In the genomic region with DNA sequence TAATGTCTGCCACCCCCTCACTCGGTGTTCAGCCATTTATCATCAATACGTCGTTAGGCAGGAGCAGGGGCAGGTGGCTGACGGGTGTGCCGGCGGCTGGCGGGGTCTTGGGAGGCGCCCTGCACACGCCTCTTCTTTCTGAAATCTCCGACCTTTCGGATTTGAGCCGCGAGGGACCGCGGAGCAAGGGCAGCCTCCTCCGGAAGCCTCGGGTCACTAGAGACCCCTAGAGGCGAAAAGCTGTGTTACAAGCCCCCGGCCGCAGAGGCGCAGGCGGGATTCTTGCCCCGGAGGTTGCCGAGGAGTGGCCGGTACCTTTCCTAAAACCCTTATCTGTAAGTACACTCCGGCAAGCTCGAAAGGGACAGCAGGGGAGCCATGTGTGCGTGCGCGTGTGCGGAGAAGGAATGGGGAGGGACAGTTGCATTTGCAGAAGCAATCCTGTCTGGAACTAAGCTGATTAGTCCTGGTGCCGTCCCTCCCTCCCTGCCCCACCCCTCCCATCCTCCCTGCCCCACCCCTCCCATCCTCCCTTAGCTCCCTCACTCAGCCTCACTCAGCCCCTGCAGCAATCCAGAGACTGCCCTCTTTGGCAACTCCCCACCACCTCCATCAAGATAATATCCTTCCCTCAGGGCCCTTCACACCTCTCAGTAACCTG, we compare ENCODE assay signal across 9 cellular contexts. TPM values are rescaled to one million over a fixed set of nuclear protein-coding genes. Genes with fewer than 3 reads are reported as not detected.
DNase-seq lines count a peak whose midpoint lies in the region; ATAC-seq and TF ChIP-seq lines count a peak whose summit lies in the region.
"Had no signal": no experiment of that assay in that cellular context is flagged by ENCODE, and none has a peak within 500 bp of the region (broad histone marks: within the 10 kb centered on the region; RNA-seq: fewer than 3 reads in every experiment).

No MANE protein-coding gene starts in this region.

- no peaks in the 10 kb centered on the region for H3F3A ChIP-seq in PC-3 (ENCODE audit: low read length, unreplicated experiment)

- peak overlapping the region; percentile 78 for H2AFZ ChIP-seq in PC-3 (ENCODE audit: low read length)

- H3K27me3 ChIP-seq in PC-3 (ENCODE audit: low read length) (no peaks in the 10 kb centered on the region), spleen (replicated peaks in 1 of 7) (peaks cover 0 to 28% (median 0%) of the 10 kb centered on the region in 7 donors)

- H4K20me1 ChIP-seq in PC-3 (ENCODE audit: low read length) = no peaks in the 10 kb centered on the region

- H3K27ac ChIP-seq in PC-3 (ENCODE audit: low read length) = no peak overlapping the region
- no peak overlapping the region for H3K27ac ChIP-seq in spleen
- H3K27ac ChIP-seq: neutrophil had no signal

- TF ChIP-seq POLR2A in spleen (IDR thresholded peaks at IDR 0.05) = no peak

- peak; percentile 40 for DNase-seq in NCI-H1436 (lab: John Stamatoyannopoulos, UW)
- DNase-seq in NCI-H1436 treated with DMSO at 0.1 percent for 48 hours (lab: John Stamatoyannopoulos, UW) = no peak
- peak; percentile 76 for DNase-seq in HuH-7 (ENCODE audit: low spot score)
- DNase-seq in PC-3 = peak; percentile 78
- peak; percentile 84 for DNase-seq in astrocyte of the hippocampus (ENCODE audit: low read depth, low spot score)
- peak; percentile 82 for DNase-seq in spleen

- POLR2A ChIA-PET in PC-3 (lab: Charles Lee; ENCODE audit: unreplicated experiment) = no interaction called here

- peak overlapping the region; percentile 14; the same call in 1 of the 2 replicates for H3K9ac ChIP-seq in PC-3 (ENCODE audit: low read length)

- ATAC-seq in GM21723 (IDR thresholded peaks at IDR 0.05; ENCODE audit: unreplicated experiment) = peak; percentile 96
- ATAC-seq in PC-3 = peak; percentile 93

- H3K4me2 ChIP-seq in PC-3 (ENCODE audit: low read length) = peak overlapping the region; percentile 71

- intact Hi-C loops in PC-3 (cut with micrococcal nuclease) = loop anchor here (1.0 to 10.0 kb wide), 6 partner anchors 75 to 763 kb away; no protein-coding TSS in a partner anchor
- intact Hi-C loops in spleen (cut with DNase I; ENCODE audit: low total_unique reads) = loop anchor here (5.0 kb wide), 1 partner anchor 279 kb away; no protein-coding TSS in a partner anchor

- H3K4me1 ChIP-seq in PC-3 (ENCODE audit: insufficient read depth, low read length) = peaks cover 11% of the 10 kb centered on the region
- peaks cover 0 to 10% (median 8%) of the 10 kb centered on the region in 6 donors for H3K4me1 ChIP-seq in spleen

- H3K36me3 ChIP-seq in PC-3 (ENCODE audit: low read depth, low read length) (no peaks in the 10 kb centered on the region), spleen (no peaks in the 10 kb centered on the region)
- H3K36me3 ChIP-seq: neutrophil had no signal

- CTCF ChIA-PET in PC-3 (lab: Charles Lee) = interaction anchor here (0.8 to 2.3 kb wide), 4 partner anchors 27 to 284 kb away, joined by 4 to 23 read pairs (median 8); no protein-coding TSS in a partner anchor

- no peaks in the 10 kb centered on the region for H3K9me2 ChIP-seq in PC-3 (replicated peaks; ENCODE audit: low read length)

- H3K79me2 ChIP-seq in PC-3 (ENCODE audit: low read length) = no peaks in the 10 kb centered on the region

- no TSS peak for BruUV-seq in PC-3 (replicated peaks; lab: Mats Ljungman, UMichigan)

- TF ChIP-seq CTCF in PC-3 (conservative IDR thresholded peaks at IDR 0.05; ENCODE audit: low read depth, low read length) (peak; percentile 79), spleen (IDR thresholded peaks at IDR 0.05 in 8 of 11, conservative IDR thresholded peaks at IDR 0.05 in 3 of 11) (peak; percentile 20 to 82 (median 73))

- H3K9me3 ChIP-seq in PC-3 (ENCODE audit: low read length) (no peaks in the 10 kb centered on the region), iPS-18c (ENCODE audit: control insufficient read depth, insufficient read depth, low read length) (no peaks in the 10 kb centered on the region), spleen (no peaks in the 10 kb centered on the region)
- H3K9me3 ChIP-seq: neutrophil had no signal

- 1% methylated on average over 18 to 32 of the region's 32 CpGs for WGBS in spleen, 5 donors

- H3K4me3 ChIP-seq in PC-3 (ENCODE audit: low read length) (peak overlapping the region; percentile 57), iPS-18c (ENCODE audit: insufficient read depth, low read depth, low read length) (peak overlapping the region; percentile 59), spleen (peak overlapping the region in 3 of 8 donors; percentile 3 to 54 (median 32))

RNA-seq across cellular contexts. Expression of gene BRINP2, which starts 11.0 kb away (rescaled TPM):
- total RNA-seq in PC-3 (2014; rRNA removed) (2.6 and 3.7 TPM in 2 replicates), spleen (1 to 10 TPM in 3 of 7 donors, under 1 TPM in 4; 0.33 to 1.5 (median 0.95) TPM)
- polyA plus RNA-seq in spleen = 1 to 10 TPM in 1 of 3 donors, under 1 TPM in 2; 0.39 to 1.5 (median 0.54) TPM

RNA-seq across cellular contexts. Expression of gene ASTN1, which starts 17.2 kb away (rescaled TPM):
- total RNA-seq in PC-3 (2014; rRNA removed) (not detected in 2 replicates), spleen (1 to 10 TPM; 2.6 to 7.5 (median 5.6) TPM)
- polyA plus RNA-seq in spleen = under 1 TPM; 0.56 to 0.64 (median 0.61) TPM
